Comparison of ENCODE assay signal across 17 cellular contexts in the genomic region with DNA sequence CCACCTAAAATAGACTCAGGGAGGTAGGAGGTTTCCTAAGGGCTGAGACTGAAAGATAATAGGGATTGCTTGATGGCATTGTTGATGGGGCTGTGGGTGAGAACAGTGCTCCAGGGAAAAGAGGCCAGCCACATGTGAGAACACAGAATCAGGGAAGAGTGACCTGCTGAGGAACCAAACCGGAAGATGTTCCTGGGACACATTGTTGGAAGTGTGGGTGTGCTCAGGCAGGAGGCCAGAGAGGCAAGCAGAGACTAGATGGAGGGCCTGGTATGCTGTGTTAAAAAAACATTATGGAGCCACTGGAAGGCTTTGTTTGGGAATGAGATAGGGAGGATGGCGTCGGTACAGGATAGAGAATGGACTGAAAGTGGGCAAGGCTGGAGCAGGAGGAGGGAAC. TPM values are rescaled to one million over a fixed set of nuclear protein-coding genes. Genes with fewer than 3 reads are reported as not detected.
DNase-seq lines count a peak whose midpoint lies in the region; ATAC-seq and TF ChIP-seq lines count a peak whose summit lies in the region.
"Had no signal": no experiment of that assay in that cellular context is flagged by ENCODE, and none has a peak within 500 bp of the region (broad histone marks: within the 10 kb centered on the region; RNA-seq: fewer than 3 reads in every experiment).

No MANE protein-coding gene starts in this region.

- peaks cover 98% of the 10 kb centered on the region for H3K79me2 ChIP-seq in DOHH2 (ENCODE audit: control insufficient read depth, low read length)

- DNase-seq in RWPE2 (ENCODE audit: low spot score) (no peak), foreskin keratinocyte (peak; percentile 46 to 64), psoas muscle (no peak), kidney tubule cell (ENCODE audit: low spot score) (no peak), GM19240 (ENCODE audit: insufficient read length, low spot score) (no peak), cardiac septum (ENCODE audit: low spot score) (no peak)
- no peak for DNase-seq in stimulated activated CD4-positive, alpha-beta T cell treated with anti-CD3 and anti-CD28 coated beads, Interleukin-4, amount 100 ng/mL, for 24 hours
- DNase-seq: Caco-2, H7, Kasumi-1, NCI-H1105 treated with DMSO at 0.1 percent for 48 hours, NCI-H1694 treated with DMSO at 0.1 percent for 48 hours, NCI-H345, NCI-H69, PC-3 had no signal

- H3F3A ChIP-seq in DOHH2 (ENCODE audit: control insufficient read depth, insufficient read depth), result peaks cover 6% of the 10 kb centered on the region; the same call in 1 of the 2 replicates

- peak overlapping the region; percentile 13 for H3K4me2 ChIP-seq in DOHH2 (ENCODE audit: low read length)

- H3K27ac ChIP-seq in DOHH2 (ENCODE audit: low read depth, low read length) (no peak overlapping the region), RWPE2 (ENCODE audit: poor library complexity, severe bottlenecking) (peak overlapping the region; percentile 28), foreskin keratinocyte (no peak overlapping the region), psoas muscle (peak overlapping the region; percentile 88)
- H3K27ac ChIP-seq: SJSA1 had no signal

- no peak for TF ChIP-seq CTCF in DOHH2 (IDR thresholded peaks at IDR 0.05; ENCODE audit: low read depth, low read length, poor library complexity, severe bottlenecking)
- TF ChIP-seq CTCF in RWPE2 (IDR thresholded peaks at IDR 0.05; ENCODE audit: poor library complexity, severe bottlenecking), result no peak
- no peak for TF ChIP-seq CTCF in foreskin keratinocyte (conservative IDR thresholded peaks at IDR 0.05)
- no peak for TF ChIP-seq CTCF in psoas muscle (IDR thresholded peaks at IDR 0.05)

- H3K4me1 ChIP-seq in DOHH2 (ENCODE audit: control insufficient read depth, low read length) (peaks cover 80% of the 10 kb centered on the region), RWPE2 (ENCODE audit: insufficient read depth, poor library complexity, severe bottlenecking) (peaks cover 15% of the 10 kb centered on the region), foreskin keratinocyte (peaks cover 31% of the 10 kb centered on the region), psoas muscle (peaks cover 65% of the 10 kb centered on the region)
- H3K4me1 ChIP-seq: Caco-2 had no signal

- H3K4me3 ChIP-seq in DOHH2 (ENCODE audit: low read length) (no peak overlapping the region), RWPE2 (ENCODE audit: severe bottlenecking) (no peak overlapping the region), psoas muscle (no peak overlapping the region)
- H3K4me3 ChIP-seq: SJSA1 had no signal

- H3K9me2 ChIP-seq in DOHH2 (replicated peaks; ENCODE audit: control insufficient read depth, low read length), result no peaks in the 10 kb centered on the region

- intact Hi-C loops in psoas muscle (cut with DNase I) (no loop called here), cardiac septum (cut with DNase I) (no loop called here)

- H3K27me3 ChIP-seq in DOHH2 (ENCODE audit: control insufficient read depth, low read length), result no peaks in the 10 kb centered on the region
- H3K27me3 ChIP-seq in RWPE2 (ENCODE audit: insufficient read depth, poor library complexity, severe bottlenecking), result no peaks in the 10 kb centered on the region
- no peaks in the 10 kb centered on the region for H3K27me3 ChIP-seq in foreskin keratinocyte
- H3K27me3 ChIP-seq in psoas muscle (ENCODE audit: insufficient read depth in 3 of 3, low read length in 2 of 3), result no peaks in the 10 kb centered on the region
- H3K27me3 ChIP-seq: SJSA1 had no signal

- H3K36me3 ChIP-seq in DOHH2 (ENCODE audit: control insufficient read depth, low read length) (peaks cover 88% of the 10 kb centered on the region), RWPE2 (ENCODE audit: low read depth) (no peaks in the 10 kb centered on the region), psoas muscle (ENCODE audit: insufficient read depth in 1 of 2, low read depth in 1 of 2) (peaks cover 0 to 18% of the 10 kb centered on the region in 2 donors)
- H3K36me3 ChIP-seq: SJSA1 had no signal

- ATAC-seq in RWPE2 (ENCODE audit: low read depth) (peak; percentile 29; the same call in 1 of the 3 replicates), foreskin keratinocyte (peak; percentile 33), psoas muscle (peak; percentile 26 to 51 (median 34))
- ATAC-seq: PC-3 had no signal

- WGBS in psoas muscle, 3 donors, result 29 to 57% (median 42%) methylated on average over 3 of the region's 3 CpGs

- H4K20me1 ChIP-seq in DOHH2 (ENCODE audit: control insufficient read depth, insufficient read depth, low read depth, low read length), result peaks cover 25% of the 10 kb centered on the region; the same call in 1 of the 2 replicates

- no peaks in the 10 kb centered on the region for H3K9me3 ChIP-seq in DOHH2 (ENCODE audit: control insufficient read depth, insufficient read depth, low read length)
- no peaks in the 10 kb centered on the region for H3K9me3 ChIP-seq in RWPE2 (ENCODE audit: severe bottlenecking)
- H3K9me3 ChIP-seq in psoas muscle, result no peaks in the 10 kb centered on the region
- H3K9me3 ChIP-seq: Caco-2, SJSA1 had no signal

RNA-seq across cellular contexts. Expression of gene RNF144B, which starts 23.3 kb away (rescaled TPM):
- total RNA-seq in foreskin keratinocyte (17.5 and 18.0 TPM in 2 replicates), psoas muscle (10 to 100 TPM; 33.6 to 94.9 (median 65.4) TPM), cardiac septum (9.3 TPM)
- polyA plus RNA-seq in foreskin keratinocyte (5.7 and 6.7 TPM in 2 replicates), psoas muscle (10 to 100 TPM in 1 of 3 donors, 1 to 10 TPM in 2; 6.0 to 34.5 (median 7.9) TPM)

Comparison
In these comparisons a context has a peak if more than half of its experiments do, and no peak if none do; other contexts are left out.
1. H3K27ac ChIP-seq: peak in RWPE2 (single experiment) and psoas muscle (single experiment); none in DOHH2 (single experiment) and foreskin keratinocyte (single experiment).
2. DNase-seq: peak in foreskin keratinocyte (2 of 2); none in RWPE2 (single experiment), psoas muscle (0 of 2), kidney tubule cell (single experiment), stimulated activated CD4-positive, alpha-beta T cell treated with anti-CD3 and anti-CD28 coated beads, Interleukin-4, amount 100 ng/mL, for 24 hours (single experiment), GM19240 (single experiment) and cardiac septum (single experiment).
3. Peak in every context shown above with its lines, with median percentiles within 50 percentile points of each other: ATAC-seq.